ENCODE assay signal across 38 cellular contexts in genomic region chr12:21379218-21379617, GRCh38. TPM values are rescaled to one million over a fixed set of nuclear protein-coding genes. Genes with fewer than 3 reads are reported as not detected.
"Had no signal": no experiment of that assay in that cellular context is flagged by ENCODE, and none has a peak within 500 bp of the region (broad histone marks: within the 10 kb centered on the region; RNA-seq: fewer than 3 reads in every experiment).

No MANE protein-coding gene starts in this region.

- ATAC-seq: activated CD8-positive, alpha-beta T cell treated with anti-CD3 and anti-CD28 coated beads for 36 hours; PC-3 had no signal

- H3K4me3 Mint-ChIP-seq: activated CD8-positive, alpha-beta T cell treated with anti-CD3 and anti-CD28 coated beads for 36 hours; activated naive CD4-positive, alpha-beta T cell treated with anti-CD3 and anti-CD28 coated beads, Interleukin-2, amount 50 U/mL, for 24 hours; activated naive CD8-positive, alpha-beta T cell treated with anti-CD3 and anti-CD28 coated beads, Interleukin-2, amount 10 ng/mL, durations not matched to agents 7 days and 5 days; central memory CD8-positive, alpha-beta T cell had no signal

- H3K9me3 ChIP-seq: ascending aorta, Peyer's patch, SJSA1 had no signal

- DNase-seq: activated CD4-positive, alpha-beta T cell treated with anti-CD3 and anti-CD28 coated beads for 1 hour; activated CD4-positive, alpha-beta T cell treated with anti-CD3 and anti-CD28 coated beads for 48 hours; activated CD4-positive, CD25-positive, alpha-beta regulatory T cell; activated CD8-positive, alpha-beta T cell treated with anti-CD3 and anti-CD28 coated beads for 36 hours; activated gamma-delta T cell; activated naive CD4-positive, alpha-beta T cell treated with Interleukin-2 at 50 U/mL for 16 hours; activated naive CD8-positive, alpha-beta T cell treated with anti-CD3 and anti-CD28 coated beads, Interleukin-2, amount 10 ng/mL, durations not matched to agents 7 days and 5 days; activated T-cell treated with anti-CD3 and anti-CD28 coated beads, Interleukin-2, amount 50 U/mL, for 1 hour; amygdala; MM.1S; MV-4-11; NCI-H1092; NCI-H1436 treated with DMSO at 0.1 percent for 48 hours; NCI-H187; NCI-H2029 treated with DMSO at 0.1 percent for 48 hours; NCI-H2107; NCI-H510A; NCI-H526; NCI-H748 treated with DMSO at 0.1 percent for 48 hours; NK-92 treated with Interleukin-12 subunit alpha and Interleukin-12 subunit beta, amount 100 ng/mL, for 24 hours; PC-3; Peyer's patch; RPMI8226; SHP77 treated with DMSO at 0.1 percent for 48 hours; SW 1271; T-helper 1 cell; T-helper 2 cell; T-helper 9 cell; WERI-Rb-1 had no signal

- H3K9me3 Mint-ChIP-seq: activated CD8-positive, alpha-beta T cell treated with anti-CD3 and anti-CD28 coated beads for 36 hours; activated naive CD4-positive, alpha-beta T cell treated with anti-CD3 and anti-CD28 coated beads, Interleukin-2, amount 50 U/mL, for 24 hours; activated naive CD8-positive, alpha-beta T cell treated with anti-CD3 and anti-CD28 coated beads, Interleukin-2, amount 10 ng/mL, durations not matched to agents 7 days and 5 days; activated T-helper 2 cell treated with anti-CD3 and anti-CD28 coated beads, Interferon-gamma antibody, Interleukin-2, Interleukin-4, amounts not matched to agents 10 μg/mL and 5 μg/mL and 100 μg/mL, durations not matched to agents 14 hours and 24 hours and 36 hours; central memory CD8-positive, alpha-beta T cell had no signal

- H3K36me3 ChIP-seq: ascending aorta, cardiac muscle cell, Peyer's patch, SJSA1, WERI-Rb-1 had no signal

- H3K27me3 ChIP-seq: ascending aorta, cardiac muscle cell, Peyer's patch, SJSA1 had no signal

- H3K4me1 Mint-ChIP-seq: activated naive CD4-positive, alpha-beta T cell treated with anti-CD3 and anti-CD28 coated beads, Interleukin-2, amount 50 U/mL, for 24 hours; activated naive CD8-positive, alpha-beta T cell treated with anti-CD3 and anti-CD28 coated beads, Interleukin-2, amount 10 ng/mL, durations not matched to agents 7 days and 5 days; central memory CD8-positive, alpha-beta T cell had no signal

- H3K36me3 Mint-ChIP-seq: activated naive CD4-positive, alpha-beta T cell treated with anti-CD3 and anti-CD28 coated beads, Interleukin-2, amount 50 U/mL, for 24 hours; activated naive CD8-positive, alpha-beta T cell treated with anti-CD3 and anti-CD28 coated beads, Interleukin-2, amount 10 ng/mL, durations not matched to agents 7 days and 5 days had no signal

- H3K27ac ChIP-seq: ascending aorta, cardiac muscle cell, Peyer's patch, SJSA1, WERI-Rb-1 had no signal

- H3K4me1 ChIP-seq: ascending aorta, Peyer's patch, SJSA1 had no signal

- H3K4me3 ChIP-seq: ascending aorta, cardiac muscle cell, Peyer's patch, SJSA1 had no signal

- H3K27ac Mint-ChIP-seq: activated CD8-positive, alpha-beta T cell treated with anti-CD3 and anti-CD28 coated beads for 36 hours; activated naive CD4-positive, alpha-beta T cell treated with anti-CD3 and anti-CD28 coated beads, Interleukin-2, amount 50 U/mL, for 24 hours; activated naive CD8-positive, alpha-beta T cell treated with anti-CD3 and anti-CD28 coated beads, Interleukin-2, amount 10 ng/mL, durations not matched to agents 7 days and 5 days; activated T-helper 2 cell treated with anti-CD3 and anti-CD28 coated beads, Interferon-gamma antibody, Interleukin-2, Interleukin-4, amounts not matched to agents 10 μg/mL and 5 μg/mL and 100 μg/mL, durations not matched to agents 14 hours and 24 hours and 36 hours had no signal

RNA-seq across cellular contexts. Expression of gene IAPP, which starts 6.5 kb away (rescaled TPM):
- total RNA-seq: activated CD8-positive, alpha-beta memory T cell treated with anti-CD3 and anti-CD28 coated beads for 36 hours; activated CD8-positive, alpha-beta T cell treated with anti-CD3 and anti-CD28 coated beads for 36 hours; activated naive CD8-positive, alpha-beta T cell treated with anti-CD3 and anti-CD28 coated beads, Interleukin-2, amount 10 ng/mL, durations not matched to agents 7 days and 5 days; activated T-helper 2 cell treated with anti-CD3 and anti-CD28 coated beads, Interferon-gamma antibody, Interleukin-2, Interleukin-4, amounts not matched to agents 10 μg/mL and 5 μg/mL and 100 μg/mL, durations not matched to agents 14 hours and 24 hours and 36 hours; ascending aorta; chondrocyte; LHCN-M2; PC-3; Peyer's patch; SJSA1 had no signal
- polyA plus RNA-seq: cardiac muscle cell had no signal

RNA-seq across cellular contexts. Expression of gene SLCO1A2, which starts 44.5 kb away (rescaled TPM):
- total RNA-seq: activated CD8-positive, alpha-beta memory T cell treated with anti-CD3 and anti-CD28 coated beads for 36 hours; activated CD8-positive, alpha-beta T cell treated with anti-CD3 and anti-CD28 coated beads for 36 hours; activated naive CD8-positive, alpha-beta T cell treated with anti-CD3 and anti-CD28 coated beads, Interleukin-2, amount 10 ng/mL, durations not matched to agents 7 days and 5 days; activated T-helper 2 cell treated with anti-CD3 and anti-CD28 coated beads, Interferon-gamma antibody, Interleukin-2, Interleukin-4, amounts not matched to agents 10 μg/mL and 5 μg/mL and 100 μg/mL, durations not matched to agents 14 hours and 24 hours and 36 hours; ascending aorta; PC-3; Peyer's patch; SJSA1 had no signal
